In genomic region chr17:47370874-47371273, GRCh38 we compare ENCODE assay signal across 8 cellular contexts. TPM values are rescaled to one million over a fixed set of nuclear protein-coding genes. Genes with fewer than 3 reads are reported as not detected.
DNase-seq lines count a peak whose midpoint lies in the region; TF ChIP-seq lines count a peak whose summit lies in the region.
"Not testable (repeated sequence)": the region's sequence is repeated elsewhere in the genome, so short reads cannot be mapped to it uniquely, and the experiment has no call there.
"Had no signal": no experiment of that assay in that cellular context is flagged by ENCODE, and none has a peak within 500 bp of the region (broad histone marks: within the 10 kb centered on the region; RNA-seq: fewer than 3 reads in every experiment).

No MANE protein-coding gene starts in this region.

- in situ Hi-C loops in Caki2 (cut with HindIII; ENCODE audit: low pct_unique_long_range_greater_than_20kb, low sequenced_read_pairs), result not testable (repeated sequence)

- DNase-seq in Caki2 (ENCODE audit: low read depth) (peak; percentile 46), LoVo (ENCODE audit: low spot score) (peak; percentile 5), amniotic epithelial cell (ENCODE audit: low read depth) (peak; percentile 18), dermis blood vessel endothelial cell (peak; percentile 12), iris pigment epithelial cell (ENCODE audit: low read depth) (peak; percentile 16), retinal pigment epithelial cell (ENCODE audit: low read depth) (peak; percentile 43)
- DNase-seq in HEK293T (ENCODE audit: extremely low spot score), result not testable (repeated sequence)

- H3K4me3 ChIP-seq in retinal pigment epithelial cell (ENCODE audit: low read length), result not testable (repeated sequence)

- not testable (repeated sequence) for TF ChIP-seq CTCF in retinal pigment epithelial cell (conservative IDR thresholded peaks at IDR 0.05; ENCODE audit: low read depth, low read length)

- POLR2A ChIA-PET in HEK293T (lab: Yijun Ruan, JAX), result not testable (repeated sequence)

- CTCF ChIA-PET in HEK293T (lab: Yijun Ruan, JAX), result not testable (repeated sequence)

TF ChIP-seq in HEK293T, 16 proteins besides CTCF, POLR2A, EP300 and RAD21:
- peak; percentile 60; the same call in 1 of the 2 replicates for TF ChIP-seq ZNF384 (IDR thresholded peaks at IDR 0.05)

RNA-seq across cellular contexts. Expression of gene EFCAB13, which starts 47.1 kb away (rescaled TPM):
- total RNA-seq in Caki2 (2014; rRNA removed; shearing (Covaris generic); ENCODE audit: low replicate concordance), result 2.1 and 5.9 TPM in 2 replicates
- total RNA-seq in dermis blood vessel endothelial cell, result 6.6 and 17.2 TPM in 2 replicates
- total RNA-seq: G401 had no signal
